In the genomic region with DNA sequence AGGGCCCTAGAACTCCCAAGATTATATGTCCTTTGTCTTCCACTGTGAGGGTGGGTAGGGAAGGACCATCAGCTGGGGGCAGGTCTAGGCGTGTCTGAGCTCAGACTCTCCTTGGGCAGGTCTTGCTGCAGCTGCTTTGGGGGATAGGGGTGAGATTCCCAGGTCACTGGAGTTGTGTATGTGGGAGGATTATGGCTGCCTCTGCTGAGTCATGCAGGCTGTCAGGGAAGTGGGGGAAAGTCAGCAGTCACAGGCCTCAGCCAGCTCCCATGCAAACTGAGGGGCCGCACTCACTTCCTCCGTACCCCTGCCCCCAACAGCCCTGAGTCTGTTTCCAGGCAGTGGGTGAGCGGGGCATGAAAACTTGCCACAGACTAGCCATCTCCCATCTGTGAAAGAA, we compare ENCODE assay signal across 1 cellular context.
A peak's percentile ranks its signal among the peaks of the same experiment; 100 is the strongest.
TF ChIP-seq lines count a peak whose summit lies in the region.

No MANE protein-coding gene starts in this region.

TF ChIP-seq in K562, 482 proteins besides CTCF, POLR2A, EP300 and RAD21 (continued from another document):
- TF ChIP-seq, protein P1, sequence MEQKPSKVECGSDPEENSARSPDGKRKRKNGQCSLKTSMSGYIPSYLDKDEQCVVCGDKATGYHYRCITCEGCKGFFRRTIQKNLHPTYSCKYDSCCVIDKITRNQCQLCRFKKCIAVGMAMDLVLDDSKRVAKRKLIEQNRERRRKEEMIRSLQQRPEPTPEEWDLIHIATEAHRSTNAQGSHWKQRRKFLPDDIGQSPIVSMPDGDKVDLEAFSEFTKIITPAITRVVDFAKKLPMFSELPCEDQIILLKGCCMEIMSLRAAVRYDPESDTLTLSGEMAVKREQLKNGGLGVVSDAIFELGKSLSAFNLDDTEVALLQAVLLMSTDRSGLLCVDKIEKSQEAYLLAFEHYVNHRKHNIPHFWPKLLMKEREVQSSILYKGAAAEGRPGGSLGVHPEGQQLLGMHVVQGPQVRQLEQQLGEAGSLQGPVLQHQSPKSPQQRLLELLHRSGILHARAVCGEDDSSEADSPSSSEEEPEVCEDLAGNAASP (IDR thresholded peaks at IDR 0.05): no peak
- TF ChIP-seq ZBTB8A (IDR thresholded peaks at IDR 0.05; ENCODE audit: partially characterized antibody): no peak
- no peak for TF ChIP-seq CBX1 (IDR thresholded peaks at IDR 0.05; ENCODE audit: low read depth)
- no peak for TF ChIP-seq ZSCAN32 (CRISPR knock-in tag; IDR thresholded peaks at IDR 0.05)
- no peak for TF ChIP-seq HMG20A (CRISPR knock-in tag; conservative IDR thresholded peaks at IDR 0.05)
- no peak for TF ChIP-seq FUS (optimal IDR thresholded peaks at IDR 0.05; ENCODE audit: low read depth, low read length)
- TF ChIP-seq ZNF12 (CRISPR knock-in tag; IDR thresholded peaks at IDR 0.05): no peak
- TF ChIP-seq YY1 (IDR thresholded peaks at IDR 0.05; ENCODE audit: borderline replicate concordance in 1 of 3, control insufficient read depth in 1 of 3, extremely low read depth in 1 of 3, insufficient read depth in 3 of 3, insufficient read length in 1 of 3, insufficient replicate concordance in 2 of 3, low read depth in 1 of 3, low read length in 2 of 3): peak in 1 of 3 experiments; percentile 14
TF ChIP-seq in K562: peak in this region for 6.
